Comparison of ENCODE assay signal across 8 cellular contexts in genomic region chr15:33068007-33068441, GRCh38.
A peak's percentile ranks its signal among the peaks of the same experiment; 100 is the strongest.
DNase-seq lines count a peak whose midpoint lies in the region; ATAC-seq and TF ChIP-seq lines count a peak whose summit lies in the region.

No MANE protein-coding gene starts in this region.

- no peaks in the 10 kb centered on the region for H3K27me3 ChIP-seq in breast epithelium

- DNase-seq in T-helper 1 cell (no peak), NCI-H69 (lab: John Stamatoyannopoulos, UW) (peak; percentile 77), breast epithelium (ENCODE audit: low spot score in 2 of 2) (peak; percentile 65 to 90), memory B cell (ENCODE audit: low spot score in 2 of 2) (peak in 1 of 2 donors; percentile 19), ureter (ENCODE audit: low spot score) (peak; percentile 63)

- H3K36me3 Mint-ChIP-seq in T-helper 1 cell treated with Interleukin-12 subunit alpha and Interleukin-12 subunit beta and Interleukin-4 antibody, amounts not matched to agents 30 μg/mL and 1 μg/mL, for 36 hours (ENCODE audit: low read depth), result no peaks in the 10 kb centered on the region
- H3K36me3 Mint-ChIP-seq in memory B cell, result no peaks in the 10 kb centered on the region

- peak; percentile 45 for ATAC-seq in memory B cell (ENCODE audit: low read depth)
- ATAC-seq in HG02840 (IDR thresholded peaks at IDR 0.05; ENCODE audit: low FRiP score, unreplicated experiment), result no peak
- ATAC-seq in HG02678 (IDR thresholded peaks at IDR 0.05; ENCODE audit: unreplicated experiment), result no peak

- H3K27ac Mint-ChIP-seq in T-helper 1 cell treated with Interleukin-12 subunit alpha and Interleukin-12 subunit beta and Interleukin-4 antibody, amounts not matched to agents 30 μg/mL and 1 μg/mL, for 36 hours, result no peak overlapping the region
- no peak overlapping the region for H3K27ac Mint-ChIP-seq in memory B cell

- H3K9me3 ChIP-seq in breast epithelium, result no peaks in the 10 kb centered on the region

- H3K4me1 ChIP-seq in breast epithelium, result peaks cover 4 to 8% of the 10 kb centered on the region in 2 donors

- H3K27me3 Mint-ChIP-seq in T-helper 1 cell treated with Interleukin-12 subunit alpha and Interleukin-12 subunit beta and Interleukin-4 antibody, amounts not matched to agents 30 μg/mL and 1 μg/mL, for 36 hours (ENCODE audit: low read depth), result peaks cover 15% of the 10 kb centered on the region
- peaks cover 10% of the 10 kb centered on the region for H3K27me3 Mint-ChIP-seq in memory B cell

- H3K4me3 ChIP-seq in breast epithelium, result peak overlapping the region; percentile 23 to 63 (median 48)

- H3K27ac ChIP-seq in breast epithelium, result peak overlapping the region; percentile 93 to 95

- H3K36me3 ChIP-seq in breast epithelium, result no peaks in the 10 kb centered on the region

- peak overlapping the region; percentile 41 for H3K4me3 Mint-ChIP-seq in T-helper 1 cell treated with Interleukin-12 subunit alpha and Interleukin-12 subunit beta and Interleukin-4 antibody, amounts not matched to agents 30 μg/mL and 1 μg/mL, for 36 hours
- peak overlapping the region; percentile 79 for H3K4me3 Mint-ChIP-seq in memory B cell

- H3K9me3 Mint-ChIP-seq in T-helper 1 cell treated with Interleukin-12 subunit alpha and Interleukin-12 subunit beta and Interleukin-4 antibody, amounts not matched to agents 30 μg/mL and 1 μg/mL, for 36 hours, result no peaks in the 10 kb centered on the region
- no peaks in the 10 kb centered on the region for H3K9me3 Mint-ChIP-seq in memory B cell

- intact Hi-C loops in breast epithelium (cut with DNase I; ENCODE audit: low total_unique reads), result no loop called here

- peak; percentile 54 for TF ChIP-seq POLR2A in breast epithelium (IDR thresholded peaks at IDR 0.05)

- H3K4me1 Mint-ChIP-seq in T-helper 1 cell treated with Interleukin-12 subunit alpha and Interleukin-12 subunit beta and Interleukin-4 antibody, amounts not matched to agents 30 μg/mL and 1 μg/mL, for 36 hours (ENCODE audit: low read depth), result peaks cover 4% of the 10 kb centered on the region
- peaks cover 12% of the 10 kb centered on the region for H3K4me1 Mint-ChIP-seq in memory B cell

- no peak for TF ChIP-seq CTCF in breast epithelium (IDR thresholded peaks at IDR 0.05)

Comparison
In these comparisons a context has a peak if more than half of its experiments do, and no peak if none do; other contexts are left out.
1. DNase-seq: peak in NCI-H69 (single experiment), breast epithelium (2 of 2) and ureter (single experiment); none in T-helper 1 cell (0 of 5).